In genomic region chr15:68553994-68554715, GRCh38 we compare ENCODE assay signal across 8 cellular contexts. TPM values are rescaled to one million over a fixed set of nuclear protein-coding genes. Genes with fewer than 3 reads are reported as not detected.
DNase-seq lines count a peak whose midpoint lies in the region; ATAC-seq and TF ChIP-seq lines count a peak whose summit lies in the region.

No MANE protein-coding gene starts in this region.

- H3K79me2 ChIP-seq in OCI-LY7 (ENCODE audit: insufficient read depth, low read depth, low read length) (no peaks in the 10 kb centered on the region), neural progenitor cell (ENCODE audit: low read depth) (no peaks in the 10 kb centered on the region)

- no peak overlapping the region for H3K27ac Mint-ChIP-seq in neural progenitor cell

- H3K27me3 Mint-ChIP-seq in neural progenitor cell (ENCODE audit: insufficient read depth, low read depth): peaks cover 34% of the 10 kb centered on the region

- H2AFZ ChIP-seq in OCI-LY7 (ENCODE audit: low read length) (no peak overlapping the region), neural progenitor cell (replicated peaks) (no peak overlapping the region)

- peak; percentile 94 for TF ChIP-seq CTCF in OCI-LY7 (conservative IDR thresholded peaks at IDR 0.05; ENCODE audit: low read length)
- peak; percentile 83 for TF ChIP-seq CTCF in neural progenitor cell (IDR thresholded peaks at IDR 0.05)
- TF ChIP-seq CTCF in upper lobe of right lung (IDR thresholded peaks at IDR 0.05): peak; percentile 69

- no peaks in the 10 kb centered on the region for H3K36me3 Mint-ChIP-seq in neural progenitor cell

- ATAC-seq in upper lobe of right lung: peak; percentile 50
- no peak for ATAC-seq in GM21737 (IDR thresholded peaks at IDR 0.05; ENCODE audit: unreplicated experiment)

- H3K4me1 ChIP-seq in OCI-LY7 (ENCODE audit: insufficient read depth, low read length, poor library complexity, severe bottlenecking): peaks cover 22% of the 10 kb centered on the region
- peaks cover 4% of the 10 kb centered on the region for H3K4me1 ChIP-seq in neural progenitor cell
- H3K4me1 ChIP-seq in upper lobe of right lung: peaks cover 6% of the 10 kb centered on the region

- intact Hi-C loops in OCI-LY7 (cut with micrococcal nuclease; ENCODE audit: unreplicated experiment): loop anchor here (1.0 to 5.0 kb wide), 4 partner anchors 120 to 371 kb away; no protein-coding TSS in a partner anchor
- intact Hi-C loops in upper lobe of right lung (cut with DNase I): loop anchor here (10.0 kb wide), 2 partner anchors 249 to 321 kb away; no protein-coding TSS in a partner anchor

- CTCF ChIA-PET in OCI-LY7 (lab: Charles Lee; ENCODE audit: unreplicated experiment): interaction anchor here (1.0 to 3.2 kb wide), 4 partner anchors 37 to 119 kb away, joined by 3 to 19 read pairs (median 6); no protein-coding TSS in a partner anchor

- peaks cover 3% of the 10 kb centered on the region for H3K9me3 Mint-ChIP-seq in neural progenitor cell

- H3K27ac ChIP-seq in OCI-LY7 (ENCODE audit: low read depth, low read length, poor library complexity, severe bottlenecking) (no peak overlapping the region), neural progenitor cell (no peak overlapping the region), upper lobe of right lung (no peak overlapping the region)

- H3K36me3 ChIP-seq in OCI-LY7 (ENCODE audit: insufficient read depth, low read length) (no peaks in the 10 kb centered on the region), neural progenitor cell (no peaks in the 10 kb centered on the region), upper lobe of right lung (no peaks in the 10 kb centered on the region)

- H3K4me2 ChIP-seq in OCI-LY7 (ENCODE audit: low read length): no peak overlapping the region
- no peak overlapping the region for H3K4me2 ChIP-seq in neural progenitor cell

- H3K9me3 ChIP-seq in OCI-LY7 (ENCODE audit: low read length) (no peaks in the 10 kb centered on the region), neural progenitor cell (ENCODE audit: low read depth) (no peaks in the 10 kb centered on the region), upper lobe of right lung (no peaks in the 10 kb centered on the region)

- POLR2A ChIA-PET in OCI-LY7 (lab: Charles Lee): interaction anchor here (1.8 kb wide), 1 partner anchor 120 kb away, joined by 6 read pairs; no protein-coding TSS in a partner anchor

- H3K9ac ChIP-seq in neural progenitor cell: no peak overlapping the region

- H3K4me3 ChIP-seq in OCI-LY7 (ENCODE audit: low read depth, low read length, poor library complexity, severe bottlenecking): no peak overlapping the region
- no peak overlapping the region for H3K4me3 ChIP-seq in neural progenitor cell
- no peak overlapping the region for H3K4me3 ChIP-seq in upper lobe of right lung

- no TSS peak for BruUV-seq in OCI-LY7 (replicated peaks; lab: Mats Ljungman, UMichigan)

- no peaks in the 10 kb centered on the region for H4K20me1 ChIP-seq in OCI-LY7 (ENCODE audit: insufficient read depth, low read length)
- no peaks in the 10 kb centered on the region for H4K20me1 ChIP-seq in neural progenitor cell (ENCODE audit: low read depth)

- peaks cover 33% of the 10 kb centered on the region for H3K4me1 Mint-ChIP-seq in neural progenitor cell

- no peaks in the 10 kb centered on the region for H3K9me2 ChIP-seq in OCI-LY7 (ENCODE audit: insufficient read depth, low read length)

- no peaks in the 10 kb centered on the region for H3F3A ChIP-seq in neural progenitor cell (ENCODE audit: low read depth)

- peaks cover 24% of the 10 kb centered on the region for H3K27me3 ChIP-seq in neural progenitor cell
- peaks cover 7% of the 10 kb centered on the region for H3K27me3 ChIP-seq in upper lobe of right lung

- DNase-seq in COLO668 (lab: John Stamatoyannopoulos, UW; ENCODE audit: unreplicated experiment) (peak; percentile 78), HUDEP-2 (lab: John Stamatoyannopoulos, UW; ENCODE audit: unreplicated experiment in 76 of 76) (peak in 50 of 76 experiments; percentile 7 to 70 (median 38)), OCI-LY7 (ENCODE audit: low spot score) (peak; percentile 81), activated T-cell treated with anti-CD3 and anti-CD28 coated beads for 48 hours (ENCODE audit: low read depth) (peak; percentile 51), fibroblast of gingiva (ENCODE audit: low read depth) (peak; percentile 24), neural progenitor cell (ENCODE audit: low spot score) (peak; percentile 90), upper lobe of right lung (no peak)

- H3K4me3 Mint-ChIP-seq in neural progenitor cell: peak overlapping the region; percentile 19

RNA-seq across cellular contexts. Expression of gene CORO2B, which starts 24.6 kb away (rescaled TPM):
- total RNA-seq in OCI-LY7 (2014; rRNA removed; shearing (Covaris generic)): 11.3 and 12.5 TPM in 2 replicates
- total RNA-seq in OCI-LY7 (2022): 7.4 and 10.5 TPM in 2 replicates
- 1.0 and 3.3 TPM in 2 replicates for total RNA-seq in neural progenitor cell (ENCODE audit: low replicate concordance)
- total RNA-seq in upper lobe of right lung: 3.6 TPM
